Comparison of ENCODE assay signal across 32 cellular contexts in genomic region chr2:27204566-27204965, GRCh38. TPM values are rescaled to one million over a fixed set of nuclear protein-coding genes. Genes with fewer than 3 reads are reported as not detected.
"Had no signal": no experiment of that assay in that cellular context is flagged by ENCODE, and none has a peak within 500 bp of the region (broad histone marks: within the 10 kb centered on the region; RNA-seq: fewer than 3 reads in every experiment).

No MANE protein-coding gene starts in this region.

- ATAC-seq: activated CD4-positive, alpha-beta T cell treated with anti-CD3 and anti-CD28 coated beads for 36 hours; esophagus mucosa; left colon; upper lobe of right lung had no signal

- H3K27me3 ChIP-seq: neutrophil, ovary, suprapubic skin, tibial artery, upper lobe of right lung had no signal

- H3K27ac ChIP-seq: neutrophil, ovary, suprapubic skin, tibial artery, upper lobe of right lung had no signal

- H3K27me3 Mint-ChIP-seq: activated CD4-positive, alpha-beta T cell treated with anti-CD3 and anti-CD28 coated beads for 36 hours; naive B cell; progenitor cell of endocrine pancreas had no signal

- DNase-seq: activated CD4-positive, alpha-beta T cell treated with anti-CD3 and anti-CD28 coated beads for 36 hours; activated CD4-positive, CD25-positive, alpha-beta regulatory T cell; activated CD8-positive, alpha-beta memory T cell treated with anti-CD3 and anti-CD28 coated beads for 24 hours; activated effector memory CD4-positive, alpha-beta T cell treated with Interleukin-2 at 50 U/mL for 16 hours; activated naive CD4-positive, alpha-beta T cell treated with anti-CD3 and anti-CD28 coated beads for 36 hours; amygdala; caudate nucleus; endodermal cell; foreskin fibroblast; hippocampal formation; immature natural killer cell; kidney; left colon; mammary epithelial cell; naive B cell; nephron progenitor cell; stimulated activated CD4-positive, alpha-beta T cell treated with anti-CD3 and anti-CD28 coated beads, Interleukin-1b, Interleukin-23, amount 100 ng/mL, for 48 hours; stimulated activated CD4-positive, alpha-beta T cell treated with anti-CD3 and anti-CD28 coated beads, Interleukin-4, amount 100 ng/mL, for 4 hours; stimulated activated CD8-positive, alpha-beta memory T cell treated with anti-CD3 and anti-CD28 coated beads, Interleukin-4, amount 100 ng/mL, for 48 hours; stimulated activated naive CD4-positive, alpha-beta T cell; T-helper 1 cell; upper lobe of right lung had no signal

- H3K4me3 ChIP-seq: ovary, smooth muscle cell, suprapubic skin, tibial artery, upper lobe of right lung had no signal

- H3K27ac Mint-ChIP-seq: activated CD4-positive, alpha-beta T cell treated with anti-CD3 and anti-CD28 coated beads for 36 hours; activated naive CD4-positive, alpha-beta T cell treated with anti-CD3 and anti-CD28 coated beads for 36 hours; endodermal cell; immature natural killer cell; nephron progenitor cell; progenitor cell of endocrine pancreas had no signal

- H3K9me3 ChIP-seq: neutrophil, ovary, suprapubic skin, tibial artery, upper lobe of right lung had no signal

- H3K4me3 Mint-ChIP-seq: activated CD4-positive, alpha-beta T cell treated with anti-CD3 and anti-CD28 coated beads for 36 hours; activated naive CD4-positive, alpha-beta T cell treated with anti-CD3 and anti-CD28 coated beads for 36 hours; endodermal cell; immature natural killer cell; naive B cell; nephron progenitor cell had no signal

- H3K36me3 ChIP-seq: ovary had no signal

- H3K9me3 Mint-ChIP-seq: activated naive CD4-positive, alpha-beta T cell treated with anti-CD3 and anti-CD28 coated beads for 36 hours; endodermal cell; immature natural killer cell; naive B cell; nephron progenitor cell had no signal

- H3K4me1 ChIP-seq: upper lobe of right lung had no signal

RNA-seq across cellular contexts. Expression of gene TCF23, which starts 55.8 kb away (rescaled TPM):
- total RNA-seq: activated naive CD4-positive, alpha-beta T cell treated with anti-CD3 and anti-CD28 coated beads for 36 hours; chondrocyte; endodermal cell; esophagus mucosa; left colon; mammary epithelial cell; progenitor cell of endocrine pancreas; renal cortical epithelial cell; smooth muscle cell; upper lobe of right lung had no signal
- polyA plus RNA-seq: immature natural killer cell, mammary epithelial cell, smooth muscle cell had no signal

RNA-seq across cellular contexts. Expression of gene SLC30A3, which starts 58.3 kb away (rescaled TPM):
- total RNA-seq: esophagus mucosa, left colon, liver, progenitor cell of endocrine pancreas, smooth muscle cell, suprapubic skin had no signal
- polyA plus RNA-seq: immature natural killer cell had no signal
